Comparison of ENCODE assay signal across 8 cellular contexts in the genomic region with DNA sequence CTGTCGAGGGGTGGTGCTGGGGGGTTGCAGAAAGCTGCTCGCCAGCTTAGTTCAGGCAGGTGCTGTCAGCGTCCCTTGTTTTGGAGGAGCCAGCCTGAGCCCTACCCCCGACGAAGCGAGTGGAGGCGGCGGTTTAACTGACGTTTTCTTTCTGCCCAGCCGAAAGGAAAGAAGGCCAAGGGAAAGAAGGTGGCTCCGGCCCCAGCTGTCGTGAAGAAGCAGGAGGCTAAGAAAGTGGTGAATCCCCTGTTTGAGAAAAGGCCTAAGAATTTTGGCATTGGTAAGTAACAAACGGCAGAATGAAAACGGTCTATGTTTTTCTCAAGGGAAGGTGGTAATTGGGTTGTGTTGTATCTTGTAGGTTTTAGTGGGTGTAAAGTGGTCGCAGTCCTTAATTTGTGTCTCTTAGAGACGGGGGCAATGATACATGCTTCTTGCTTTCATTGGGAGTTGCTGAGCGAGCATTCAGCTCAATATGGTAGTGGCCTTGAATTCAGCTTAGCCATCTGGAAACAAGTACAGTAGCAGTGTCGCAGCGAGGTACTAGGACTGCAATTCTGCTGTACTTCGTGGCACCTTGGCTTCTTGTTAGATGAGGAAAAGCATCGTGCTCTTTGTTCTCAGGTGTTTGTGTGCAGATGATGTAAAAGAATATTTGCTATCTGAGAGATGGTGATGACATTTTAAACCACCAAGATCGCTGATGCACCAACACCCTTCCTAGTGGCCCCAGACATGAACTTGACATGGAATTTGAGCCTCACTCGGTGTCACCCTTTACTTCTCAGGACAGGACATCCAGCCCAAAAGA. TPM values are rescaled to one million over a fixed set of nuclear protein-coding genes. Genes with fewer than 3 reads are reported as not detected.
DNase-seq lines count a peak whose midpoint lies in the region; ATAC-seq, FAIRE-seq and TF ChIP-seq lines count a peak whose summit lies in the region.

No MANE protein-coding gene starts in this region.

- no peak for DNase-seq in activated CD8-positive, alpha-beta memory T cell treated with anti-CD3 and anti-CD28 coated beads, Interleukin-2, amount 10 ng/mL, durations not matched to agents 7 days and 5 days
- no peak for DNase-seq in activated CD8-positive, alpha-beta memory T cell treated with anti-CD3 and anti-CD28 coated beads, Interleukin-2, amount 50 U/mL, for 4 hours
- no peak for DNase-seq in astrocyte (ENCODE audit: low read depth)
- no peak for DNase-seq in HepG2 (ENCODE audit: low spot score)
- DNase-seq in thyroid gland: no peak
- DNase-seq in G401 (ENCODE audit: low spot score): no peak
- DNase-seq in AML-193 (lab: John Stamatoyannopoulos, UW): no peak
- no peak for DNase-seq in LoVo (ENCODE audit: low spot score)

- H3K27ac Mint-ChIP-seq in activated CD8-positive, alpha-beta memory T cell treated with anti-CD3 and anti-CD28 coated beads, Interleukin-2, amount 10 ng/mL, durations not matched to agents 7 days and 5 days: peak overlapping the region; percentile 88
- H3K27ac Mint-ChIP-seq in astrocyte (ENCODE audit: unreplicated experiment): peak overlapping the region; percentile 97

- ATAC-seq in activated CD8-positive, alpha-beta memory T cell treated with anti-CD3 and anti-CD28 coated beads, Interleukin-2, amount 10 ng/mL, durations not matched to agents 7 days and 5 days: no peak
- ATAC-seq in HepG2: no peak

- peak overlapping the region; percentile 98 for H3K4me3 ChIP-seq in astrocyte (ENCODE audit: insufficient read depth, low read depth, low read length)
- H3K4me3 ChIP-seq in HepG2 (replicated peaks in 1 of 3; ENCODE audit: insufficient read depth in 1 of 3, low read depth in 2 of 3, low read length in 3 of 3): peak overlapping the region; percentile 82 to 100 (median 97)
- peak overlapping the region; percentile 81 to 98 (median 87) for H3K4me3 ChIP-seq in thyroid gland (replicated peaks in 1 of 3)

- no peak for TF ChIP-seq EP300 in HepG2 (IDR thresholded peaks at IDR 0.05; ENCODE audit: low read depth in 2 of 2, low read length in 2 of 2)
- TF ChIP-seq EP300 in HepG2 (CRISPR knock-in tag; IDR thresholded peaks at IDR 0.05; ENCODE audit: borderline replicate concordance): no peak

- peaks cover 23% of the 10 kb centered on the region for H3K4me1 ChIP-seq in astrocyte (ENCODE audit: insufficient read depth, low read length)
- peaks cover 33% of the 10 kb centered on the region for H3K4me1 ChIP-seq in HepG2 (ENCODE audit: insufficient read depth, low read length)
- H3K4me1 ChIP-seq in thyroid gland: peaks cover 16 to 22% of the 10 kb centered on the region in 2 donors

- no peaks in the 10 kb centered on the region for H3K9me3 ChIP-seq in astrocyte (ENCODE audit: insufficient read depth, low read depth, low read length)
- H3K9me3 ChIP-seq in HepG2 (ENCODE audit: low read length): no peaks in the 10 kb centered on the region
- H3K9me3 ChIP-seq in thyroid gland: no peaks in the 10 kb centered on the region

- peak overlapping the region; percentile 100 for H3K9ac ChIP-seq in astrocyte (ENCODE audit: low read length)
- peak overlapping the region; percentile 99 for H3K9ac ChIP-seq in HepG2 (ENCODE audit: insufficient read depth, low read depth, low read length)

- TF ChIP-seq RAD21 in HepG2 (CRISPR knock-in tag; IDR thresholded peaks at IDR 0.05): no peak

- in situ Hi-C loops in HepG2 (cut with HindIII; ENCODE audit: extremely low pct_ligation_motif_present, low pct_unique_long_range_greater_than_20kb) (no loop called here), G401 (cut with HindIII; ENCODE audit: low sequenced_read_pairs) (no loop called here)

- H3K4me3 Mint-ChIP-seq in activated CD8-positive, alpha-beta memory T cell treated with anti-CD3 and anti-CD28 coated beads, Interleukin-2, amount 10 ng/mL, durations not matched to agents 7 days and 5 days: peak overlapping the region; percentile 94
- H3K4me3 Mint-ChIP-seq in astrocyte (ENCODE audit: unreplicated experiment): peak overlapping the region; percentile 93

- H3K4me2 ChIP-seq in astrocyte (ENCODE audit: low read length) (peak overlapping the region; percentile 90), HepG2 (ENCODE audit: low read depth, low read length) (peak overlapping the region; percentile 94)

- TSS peak; percentile 68 for BruUV-seq in HepG2 (replicated peaks; lab: Mats Ljungman, UMichigan)

- TF ChIP-seq CTCF in astrocyte (IDR thresholded peaks at IDR 0.05; ENCODE audit: insufficient read depth, low read depth, low read length): no peak
- TF ChIP-seq CTCF in HepG2 (CRISPR knock-in tag; IDR thresholded peaks at IDR 0.05): no peak
- no peak for TF ChIP-seq CTCF in thyroid gland (IDR thresholded peaks at IDR 0.05)

- CTCF ChIA-PET in activated CD8-positive, alpha-beta memory T cell treated with anti-CD3 and anti-CD28 coated beads, Interleukin-2, amount 10 ng/mL, durations not matched to agents 7 days and 5 days (lab: Charles Lee): interaction anchor here (0.9 to 4.0 kb wide), 7 partner anchors 8 to 176 kb away, joined by 3 to 47 read pairs (median 3); a partner anchor contains a TSS
- CTCF ChIA-PET in HepG2 (lab: Yijun Ruan, JAX; ENCODE audit: low intra/inter-chr PET ratio, low total read pairs): no interaction called here

- peaks cover 59% of the 10 kb centered on the region for H3K79me2 ChIP-seq in astrocyte (ENCODE audit: insufficient read depth, low read length)
- H3K79me2 ChIP-seq in HepG2 (ENCODE audit: insufficient read depth, low read length): peaks cover 34% of the 10 kb centered on the region

- H3K27me3 ChIP-seq in astrocyte (ENCODE audit: insufficient read depth, low read length) (no peaks in the 10 kb centered on the region), HepG2 (ENCODE audit: control insufficient read depth in 1 of 2, insufficient read depth in 2 of 2, low read length in 2 of 2) (no peaks in the 10 kb centered on the region; a peak in 1 of 5 replicates), thyroid gland (no peaks in the 10 kb centered on the region)

- H3K36me3 ChIP-seq in astrocyte (ENCODE audit: insufficient read depth, low read length) (peaks cover 53% of the 10 kb centered on the region), HepG2 (replicated peaks in 1 of 2; ENCODE audit: control insufficient read depth in 1 of 2, insufficient read depth in 2 of 2, low read length in 2 of 2) (peaks cover 20 to 60% of the 10 kb centered on the region in 2 experiments), thyroid gland (peaks cover 42 to 49% of the 10 kb centered on the region in 2 donors)

- H2AFZ ChIP-seq in astrocyte (ENCODE audit: low read depth, low read length) (no peak overlapping the region), HepG2 (ENCODE audit: low read length) (no peak overlapping the region)

- intact Hi-C loops in HepG2 (cut with micrococcal nuclease; ENCODE audit: unreplicated experiment): no loop called here
- intact Hi-C loops in thyroid gland (cut with DNase I): no loop called here

- H3K4me1 Mint-ChIP-seq in activated CD8-positive, alpha-beta memory T cell treated with anti-CD3 and anti-CD28 coated beads, Interleukin-2, amount 10 ng/mL, durations not matched to agents 7 days and 5 days: peaks cover 52% of the 10 kb centered on the region
- H3K4me1 Mint-ChIP-seq in astrocyte (ENCODE audit: low read depth, unreplicated experiment): peaks cover 23% of the 10 kb centered on the region

- H3K9me3 Mint-ChIP-seq in activated CD8-positive, alpha-beta memory T cell treated with anti-CD3 and anti-CD28 coated beads, Interleukin-2, amount 10 ng/mL, durations not matched to agents 7 days and 5 days (ENCODE audit: low read depth): no peaks in the 10 kb centered on the region
- no peaks in the 10 kb centered on the region for H3K9me3 Mint-ChIP-seq in astrocyte (ENCODE audit: unreplicated experiment)

- 5% methylated on average over 23 of the region's 23 CpGs for WGBS in HepG2 (ENCODE audit: low lambda C conversion rate)
- 18 to 19% methylated on average over 20 to 21 of the region's 23 CpGs for WGBS in thyroid gland, 2 donors

- H4K20me1 ChIP-seq in astrocyte (ENCODE audit: insufficient read depth, low read length): peaks cover 79% of the 10 kb centered on the region
- peaks cover 19% of the 10 kb centered on the region for H4K20me1 ChIP-seq in HepG2 (ENCODE audit: insufficient read depth, low read length)

- H3K27ac ChIP-seq in astrocyte (ENCODE audit: low read depth, low read length) (peak overlapping the region; percentile 99), HepG2 (ENCODE audit: extremely low read length, insufficient read depth, low read length) (peak overlapping the region; percentile 97), thyroid gland (peak overlapping the region in 2 of 3 donors; percentile 88 to 91)

- FAIRE-seq in astrocyte (lab: Jason Lieb, UNC) (no peak), HepG2 (lab: Jason Lieb, UNC) (no peak)

- peaks cover 51% of the 10 kb centered on the region for H3K36me3 Mint-ChIP-seq in activated CD8-positive, alpha-beta memory T cell treated with anti-CD3 and anti-CD28 coated beads, Interleukin-2, amount 10 ng/mL, durations not matched to agents 7 days and 5 days
- peaks cover 39% of the 10 kb centered on the region for H3K36me3 Mint-ChIP-seq in astrocyte (ENCODE audit: low read depth, unreplicated experiment)

- TF ChIP-seq POLR2A in HepG2 (IDR thresholded peaks at IDR 0.05; ENCODE audit: insufficient read depth in 1 of 2, low read depth in 2 of 2, low read length in 2 of 2) (peak in 1 of 2 experiments; percentile 57; a peak in 1 of 4 replicates), thyroid gland (IDR thresholded peaks at IDR 0.05) (no peak)

- POLR2A ChIA-PET in HepG2 (lab: Yijun Ruan, JAX): interaction anchor here (1.0 to 2.6 kb wide), 7 partner anchors 9 to 130 kb away, joined by 4 to 22 read pairs (median 5); a partner anchor contains a TSS

- no peaks in the 10 kb centered on the region for H3K27me3 Mint-ChIP-seq in activated CD8-positive, alpha-beta memory T cell treated with anti-CD3 and anti-CD28 coated beads, Interleukin-2, amount 10 ng/mL, durations not matched to agents 7 days and 5 days
- no peaks in the 10 kb centered on the region for H3K27me3 Mint-ChIP-seq in astrocyte (ENCODE audit: low read depth, unreplicated experiment)

RNA-seq across cellular contexts. Expression of a gene that starts 0.9 kb away (rescaled TPM):
- 1,000 to 10,000 TPM; 1,729 to 2,113 TPM for total RNA-seq in activated CD8-positive, alpha-beta memory T cell treated with anti-CD3 and anti-CD28 coated beads, Interleukin-2, amount 10 ng/mL, durations not matched to agents 7 days and 5 days
- total RNA-seq in astrocyte (1,213 and 1,364 TPM in 2 replicates), HepG2 (2016; rRNA removed; fragmentation: Illumina TruSeq; extraction: Trizol) (2,938 and 3,359 TPM in 2 replicates), thyroid gland (1,000 to 10,000 TPM; 1,394 to 2,407 (median 1,585) TPM)
- 3,183 and 3,719 TPM in 2 replicates for total RNA-seq in HepG2 (2016; cell fraction: cytosol; rRNA removed; fragmentation: Illumina TruSeq; extraction: Trizol; ENCODE audit: low read depth)
- 2,895 and 3,215 TPM in 2 replicates for total RNA-seq in HepG2 (2016; cell fraction: insoluble cytoplasmic fraction; rRNA removed; fragmentation: Illumina TruSeq; extraction: Trizol)
- 5,789 and 6,219 TPM in 2 replicates for total RNA-seq in HepG2 (2016; cell fraction: membrane; rRNA removed; fragmentation: Illumina TruSeq; extraction: Trizol)
- 1,151 and 1,198 TPM in 2 replicates for total RNA-seq in HepG2 (2016; cell fraction: nucleus; rRNA removed; fragmentation: Illumina TruSeq; extraction: Trizol)
- polyA plus RNA-seq in HepG2 (2011; rRNA removed): 2,401 and 2,404 TPM in 2 replicates
- 3,191 and 3,845 TPM in 2 replicates for polyA plus RNA-seq in HepG2 (2011; cell fraction: cytosol; rRNA removed)
- polyA plus RNA-seq in HepG2 (2011; cell fraction: nucleus; rRNA removed): 1,035 and 1,145 TPM in 2 replicates
- polyA plus RNA-seq in HepG2 (2012): 2,335 and 2,606 TPM in 2 replicates
- 3,837 and 4,399 TPM in 2 replicates for polyA plus RNA-seq in HepG2 (2016; cell fraction: cytosol; fragmentation: Illumina TruSeq; extraction: Trizol; ENCODE audit: low read depth)
- 3,343 and 3,509 TPM in 2 replicates for polyA plus RNA-seq in HepG2 (2016; cell fraction: insoluble cytoplasmic fraction; fragmentation: Illumina TruSeq; extraction: Trizol; ENCODE audit: low read depth)
- polyA plus RNA-seq in HepG2 (2016; cell fraction: membrane; fragmentation: Illumina TruSeq; extraction: Trizol; ENCODE audit: low read depth): 6,158 and 6,472 TPM in 2 replicates
- polyA plus RNA-seq in HepG2 (2016; cell fraction: nucleus; fragmentation: Illumina TruSeq; extraction: Trizol; ENCODE audit: insufficient read depth, low read depth): 1,904 and 1,909 TPM in 2 replicates
- polyA minus RNA-seq in HepG2 (2011; rRNA and poly(A)+ RNA removed; ENCODE audit: low replicate concordance): 1,962 and 4,695 TPM in 2 replicates
- polyA minus RNA-seq in HepG2 (2011; cell fraction: cytosol; rRNA and poly(A)+ RNA removed): 853 and 917 TPM in 2 replicates
- 477 and 550 TPM in 2 replicates for polyA minus RNA-seq in HepG2 (2011; cell fraction: nucleus; rRNA and poly(A)+ RNA removed)
- 3,218 and 3,629 TPM in 2 replicates for total RNA-seq in G401 (2014; rRNA removed; shearing (Covaris generic))

RNA-seq across cellular contexts. Expression of a gene that starts 1.0 kb away (rescaled TPM):
- 10 to 100 TPM; 28.8 to 35.9 TPM for total RNA-seq in activated CD8-positive, alpha-beta memory T cell treated with anti-CD3 and anti-CD28 coated beads, Interleukin-2, amount 10 ng/mL, durations not matched to agents 7 days and 5 days
- total RNA-seq in astrocyte (25.2 and 28.8 TPM in 2 replicates), HepG2 (2016; rRNA removed; fragmentation: Illumina TruSeq; extraction: Trizol) (19.6 and 22.1 TPM in 2 replicates), thyroid gland (10 to 100 TPM; 41.9 to 58.2 (median 48.6) TPM)
- 2.6 and 3.1 TPM in 2 replicates for total RNA-seq in HepG2 (2016; cell fraction: cytosol; rRNA removed; fragmentation: Illumina TruSeq; extraction: Trizol; ENCODE audit: low read depth)
- 18.8 and 21.3 TPM in 2 replicates for total RNA-seq in HepG2 (2016; cell fraction: insoluble cytoplasmic fraction; rRNA removed; fragmentation: Illumina TruSeq; extraction: Trizol)
- total RNA-seq in HepG2 (2016; cell fraction: membrane; rRNA removed; fragmentation: Illumina TruSeq; extraction: Trizol): 9.6 and 12.2 TPM in 2 replicates
- total RNA-seq in HepG2 (2016; cell fraction: nucleus; rRNA removed; fragmentation: Illumina TruSeq; extraction: Trizol): 18.2 and 20.6 TPM in 2 replicates
- polyA plus RNA-seq in HepG2 (2011; rRNA removed): 15.8 and 22.2 TPM in 2 replicates
- 11.6 and 12.5 TPM in 2 replicates for polyA plus RNA-seq in HepG2 (2011; cell fraction: cytosol; rRNA removed)
- 42.0 and 43.5 TPM in 2 replicates for polyA plus RNA-seq in HepG2 (2011; cell fraction: nucleus; rRNA removed)
- 8.8 and 10.1 TPM in 2 replicates for polyA plus RNA-seq in HepG2 (2012)
- 2.6 TPM in 2 replicates for polyA plus RNA-seq in HepG2 (2016; cell fraction: cytosol; fragmentation: Illumina TruSeq; extraction: Trizol; ENCODE audit: low read depth)
- polyA plus RNA-seq in HepG2 (2016; cell fraction: insoluble cytoplasmic fraction; fragmentation: Illumina TruSeq; extraction: Trizol; ENCODE audit: low read depth): 15.7 and 15.9 TPM in 2 replicates
- 7.1 and 7.7 TPM in 2 replicates for polyA plus RNA-seq in HepG2 (2016; cell fraction: membrane; fragmentation: Illumina TruSeq; extraction: Trizol; ENCODE audit: low read depth)
- 36.0 and 38.5 TPM in 2 replicates for polyA plus RNA-seq in HepG2 (2016; cell fraction: nucleus; fragmentation: Illumina TruSeq; extraction: Trizol; ENCODE audit: insufficient read depth, low read depth)
- polyA minus RNA-seq in HepG2 (2011; rRNA and poly(A)+ RNA removed; ENCODE audit: low replicate concordance): 27.8 and 64.6 TPM in 2 replicates
- polyA minus RNA-seq in HepG2 (2011; cell fraction: cytosol; rRNA and poly(A)+ RNA removed): 8.0 and 8.5 TPM in 2 replicates
- 12.1 and 16.8 TPM in 2 replicates for polyA minus RNA-seq in HepG2 (2011; cell fraction: nucleus; rRNA and poly(A)+ RNA removed)
- total RNA-seq in G401 (2014; rRNA removed; shearing (Covaris generic)): 27.4 and 28.2 TPM in 2 replicates

RNA-seq across cellular contexts. Expression of a gene that starts 7.3 kb away (rescaled TPM):
- 10 to 100 TPM; 35.4 to 35.6 TPM for total RNA-seq in activated CD8-positive, alpha-beta memory T cell treated with anti-CD3 and anti-CD28 coated beads, Interleukin-2, amount 10 ng/mL, durations not matched to agents 7 days and 5 days
- total RNA-seq in astrocyte (35.7 and 35.9 TPM in 2 replicates), HepG2 (2016; rRNA removed; fragmentation: Illumina TruSeq; extraction: Trizol) (10.6 and 17.8 TPM in 2 replicates), thyroid gland (10 to 100 TPM; 51.5 to 82.7 (median 64.7) TPM)
- 21.0 and 25.4 TPM in 2 replicates for total RNA-seq in HepG2 (2016; cell fraction: cytosol; rRNA removed; fragmentation: Illumina TruSeq; extraction: Trizol; ENCODE audit: low read depth)
- total RNA-seq in HepG2 (2016; cell fraction: insoluble cytoplasmic fraction; rRNA removed; fragmentation: Illumina TruSeq; extraction: Trizol): 9.6 and 18.9 TPM in 2 replicates
- 22.4 and 26.0 TPM in 2 replicates for total RNA-seq in HepG2 (2016; cell fraction: membrane; rRNA removed; fragmentation: Illumina TruSeq; extraction: Trizol)
- 13.9 and 14.0 TPM in 2 replicates for total RNA-seq in HepG2 (2016; cell fraction: nucleus; rRNA removed; fragmentation: Illumina TruSeq; extraction: Trizol)
- 39.2 and 40.7 TPM in 2 replicates for polyA plus RNA-seq in HepG2 (2011; rRNA removed)
- polyA plus RNA-seq in HepG2 (2011; cell fraction: cytosol; rRNA removed): 29.3 and 32.3 TPM in 2 replicates
- polyA plus RNA-seq in HepG2 (2011; cell fraction: nucleus; rRNA removed): 29.7 and 32.0 TPM in 2 replicates
- polyA plus RNA-seq in HepG2 (2012): 22.8 and 26.6 TPM in 2 replicates
- polyA plus RNA-seq in HepG2 (2016; cell fraction: cytosol; fragmentation: Illumina TruSeq; extraction: Trizol; ENCODE audit: low read depth): 52.7 and 53.1 TPM in 2 replicates
- polyA plus RNA-seq in HepG2 (2016; cell fraction: insoluble cytoplasmic fraction; fragmentation: Illumina TruSeq; extraction: Trizol; ENCODE audit: low read depth): 19.0 and 20.1 TPM in 2 replicates
- 38.1 and 44.5 TPM in 2 replicates for polyA plus RNA-seq in HepG2 (2016; cell fraction: membrane; fragmentation: Illumina TruSeq; extraction: Trizol; ENCODE audit: low read depth)
- polyA plus RNA-seq in HepG2 (2016; cell fraction: nucleus; fragmentation: Illumina TruSeq; extraction: Trizol; ENCODE audit: insufficient read depth, low read depth): 46.1 and 51.6 TPM in 2 replicates
- 14.4 and 46.3 TPM in 2 replicates for polyA minus RNA-seq in HepG2 (2011; rRNA and poly(A)+ RNA removed; ENCODE audit: low replicate concordance)
- 8.0 and 10.5 TPM in 2 replicates for polyA minus RNA-seq in HepG2 (2011; cell fraction: cytosol; rRNA and poly(A)+ RNA removed)
- 7.1 and 7.5 TPM in 2 replicates for polyA minus RNA-seq in HepG2 (2011; cell fraction: nucleus; rRNA and poly(A)+ RNA removed)
- total RNA-seq in G401 (2014; rRNA removed; shearing (Covaris generic)): 33.8 and 51.7 TPM in 2 replicates

RNA-seq across cellular contexts. Expression of a gene that starts 7.4 kb away (rescaled TPM):
- 10 to 100 TPM; 14.9 to 23.2 TPM for total RNA-seq in activated CD8-positive, alpha-beta memory T cell treated with anti-CD3 and anti-CD28 coated beads, Interleukin-2, amount 10 ng/mL, durations not matched to agents 7 days and 5 days
- 18.8 and 20.0 TPM in 2 replicates for total RNA-seq in astrocyte
- 10.3 and 13.6 TPM in 2 replicates for total RNA-seq in HepG2 (2016; rRNA removed; fragmentation: Illumina TruSeq; extraction: Trizol)
- total RNA-seq in HepG2 (2016; cell fraction: cytosol; rRNA removed; fragmentation: Illumina TruSeq; extraction: Trizol; ENCODE audit: low read depth): 10.3 and 15.8 TPM in 2 replicates
- total RNA-seq in HepG2 (2016; cell fraction: insoluble cytoplasmic fraction; rRNA removed; fragmentation: Illumina TruSeq; extraction: Trizol): 12.0 and 12.6 TPM in 2 replicates
- total RNA-seq in HepG2 (2016; cell fraction: membrane; rRNA removed; fragmentation: Illumina TruSeq; extraction: Trizol): 10.0 and 13.9 TPM in 2 replicates
- 4.1 and 4.4 TPM in 2 replicates for total RNA-seq in HepG2 (2016; cell fraction: nucleus; rRNA removed; fragmentation: Illumina TruSeq; extraction: Trizol)
- 6.1 and 6.3 TPM in 2 replicates for polyA plus RNA-seq in HepG2 (2011; rRNA removed)
- polyA plus RNA-seq in HepG2 (2011; cell fraction: cytosol; rRNA removed): 6.8 and 9.7 TPM in 2 replicates
- 6.6 and 8.7 TPM in 2 replicates for polyA plus RNA-seq in HepG2 (2011; cell fraction: nucleus; rRNA removed)
- polyA plus RNA-seq in HepG2 (2012): 6.8 and 8.6 TPM in 2 replicates
- 14.4 and 20.2 TPM in 2 replicates for polyA plus RNA-seq in HepG2 (2016; cell fraction: cytosol; fragmentation: Illumina TruSeq; extraction: Trizol; ENCODE audit: low read depth)
- polyA plus RNA-seq in HepG2 (2016; cell fraction: insoluble cytoplasmic fraction; fragmentation: Illumina TruSeq; extraction: Trizol; ENCODE audit: low read depth): 19.8 and 21.6 TPM in 2 replicates
- 12.6 and 15.8 TPM in 2 replicates for polyA plus RNA-seq in HepG2 (2016; cell fraction: membrane; fragmentation: Illumina TruSeq; extraction: Trizol; ENCODE audit: low read depth)
- polyA plus RNA-seq in HepG2 (2016; cell fraction: nucleus; fragmentation: Illumina TruSeq; extraction: Trizol; ENCODE audit: insufficient read depth, low read depth): 11.3 and 11.9 TPM in 2 replicates
- polyA minus RNA-seq in HepG2 (2011; rRNA and poly(A)+ RNA removed; ENCODE audit: low replicate concordance): 3.5 and 24.4 TPM in 2 replicates
- polyA minus RNA-seq in HepG2 (2011; cell fraction: cytosol; rRNA and poly(A)+ RNA removed): 2.3 and 5.0 TPM in 2 replicates
- 1.6 and 2.3 TPM in 2 replicates for polyA minus RNA-seq in HepG2 (2011; cell fraction: nucleus; rRNA and poly(A)+ RNA removed)
- total RNA-seq in thyroid gland: 10 to 100 TPM; 26.2 to 42.7 (median 31.6) TPM
- total RNA-seq in G401 (2014; rRNA removed; shearing (Covaris generic)): 32.3 and 47.5 TPM in 2 replicates

RNA-seq across cellular contexts. Expression of a gene that starts 13.0 kb away (rescaled TPM):
- 10 to 100 TPM; 12.9 to 16.5 TPM for total RNA-seq in activated CD8-positive, alpha-beta memory T cell treated with anti-CD3 and anti-CD28 coated beads, Interleukin-2, amount 10 ng/mL, durations not matched to agents 7 days and 5 days
- total RNA-seq in astrocyte: 22.2 and 25.1 TPM in 2 replicates
- total RNA-seq in HepG2 (2016; rRNA removed; fragmentation: Illumina TruSeq; extraction: Trizol): 13.3 and 14.7 TPM in 2 replicates
- 2.7 and 3.0 TPM in 2 replicates for total RNA-seq in HepG2 (2016; cell fraction: cytosol; rRNA removed; fragmentation: Illumina TruSeq; extraction: Trizol; ENCODE audit: low read depth)
- total RNA-seq in HepG2 (2016; cell fraction: insoluble cytoplasmic fraction; rRNA removed; fragmentation: Illumina TruSeq; extraction: Trizol): 12.2 and 14.6 TPM in 2 replicates
- total RNA-seq in HepG2 (2016; cell fraction: membrane; rRNA removed; fragmentation: Illumina TruSeq; extraction: Trizol): 4.6 and 5.3 TPM in 2 replicates
- total RNA-seq in HepG2 (2016; cell fraction: nucleus; rRNA removed; fragmentation: Illumina TruSeq; extraction: Trizol): 10.4 and 11.5 TPM in 2 replicates
- polyA plus RNA-seq in HepG2 (2011; rRNA removed): 5.9 and 7.5 TPM in 2 replicates
- 6.4 and 7.4 TPM in 2 replicates for polyA plus RNA-seq in HepG2 (2011; cell fraction: cytosol; rRNA removed)
- polyA plus RNA-seq in HepG2 (2011; cell fraction: nucleus; rRNA removed): 16.7 and 18.0 TPM in 2 replicates
- polyA plus RNA-seq in HepG2 (2012): 7.1 and 7.5 TPM in 2 replicates
- polyA plus RNA-seq in HepG2 (2016; cell fraction: cytosol; fragmentation: Illumina TruSeq; extraction: Trizol; ENCODE audit: low read depth): 2.3 TPM in 2 replicates
- polyA plus RNA-seq in HepG2 (2016; cell fraction: insoluble cytoplasmic fraction; fragmentation: Illumina TruSeq; extraction: Trizol; ENCODE audit: low read depth): 19.6 and 19.8 TPM in 2 replicates
- 3.3 and 4.3 TPM in 2 replicates for polyA plus RNA-seq in HepG2 (2016; cell fraction: membrane; fragmentation: Illumina TruSeq; extraction: Trizol; ENCODE audit: low read depth)
- polyA plus RNA-seq in HepG2 (2016; cell fraction: nucleus; fragmentation: Illumina TruSeq; extraction: Trizol; ENCODE audit: insufficient read depth, low read depth): 32.3 and 32.8 TPM in 2 replicates
- 5.6 and 10.5 TPM in 2 replicates for polyA minus RNA-seq in HepG2 (2011; rRNA and poly(A)+ RNA removed; ENCODE audit: low replicate concordance)
- polyA minus RNA-seq in HepG2 (2011; cell fraction: cytosol; rRNA and poly(A)+ RNA removed): 3.0 and 4.7 TPM in 2 replicates
- polyA minus RNA-seq in HepG2 (2011; cell fraction: nucleus; rRNA and poly(A)+ RNA removed): 6.1 and 7.7 TPM in 2 replicates
- 10 to 100 TPM; 18.4 to 34.9 (median 22.0) TPM for total RNA-seq in thyroid gland
- 23.3 and 40.6 TPM in 2 replicates for total RNA-seq in G401 (2014; rRNA removed; shearing (Covaris generic))
